Comparison of ENCODE assay signal across 8 cellular contexts in genomic region chr12:40224439-40225291, GRCh38. TPM values are rescaled to one million over a fixed set of nuclear protein-coding genes. Genes with fewer than 3 reads are reported as not detected.
A peak's percentile ranks its signal among the peaks of the same experiment; 100 is the strongest.
DNase-seq lines count a peak whose midpoint lies in the region; ATAC-seq and TF ChIP-seq lines count a peak whose summit lies in the region.

Gene LRRK2, plus strand, starts transcription at chr12:40224997. Its CDS starts 135 bp downstream, at chr12:40225132.

- H3K36me3 ChIP-seq in iPS-20b (ENCODE audit: insufficient read depth, low read depth, low read length) (no peaks in the 10 kb centered on the region), skeletal muscle satellite cell (ENCODE audit: insufficient read depth, low read length) (no peaks in the 10 kb centered on the region)

- peak; percentile 43 for ATAC-seq in GM19467 (IDR thresholded peaks at IDR 0.05; ENCODE audit: unreplicated experiment)
- ATAC-seq in HG03571 (IDR thresholded peaks at IDR 0.05; ENCODE audit: unreplicated experiment): peak; percentile 42

- no peaks in the 10 kb centered on the region for H3K9me3 ChIP-seq in iPS-20b (ENCODE audit: insufficient read depth, low read depth, low read length)
- H3K9me3 ChIP-seq in skeletal muscle satellite cell (replicated peaks; ENCODE audit: low read length): no peaks in the 10 kb centered on the region

- H3K4me1 ChIP-seq in iPS-20b (ENCODE audit: insufficient read depth, low read length) (0 out of 2 replicates have a peak, but pooled peaks cover 2% of the 10 kb centered on the region), skeletal muscle satellite cell (ENCODE audit: control insufficient read depth, insufficient read depth, low read length) (peaks cover 28% of the 10 kb centered on the region)

- H3K9ac ChIP-seq in iPS-20b (ENCODE audit: low read depth, low read length) (peak within 1 kb of the TSS; percentile 45; the same call in 1 of the 2 replicates), skeletal muscle satellite cell (ENCODE audit: low read depth, low read length) (peak within 1 kb of the TSS; percentile 92)

- H3K27ac Mint-ChIP-seq in T-helper 2 cell treated with Interferon-gamma antibody and Interleukin-4, amounts not matched to agents 5 μg/mL and 100 μg/mL, for 36 hours: no peak within 1 kb of the TSS
- H3K27ac Mint-ChIP-seq in brain: peak within 1 kb of the TSS in 4 of 5 experiments; percentile 61 to 93 (median 75)

- DNase-seq in COR-L47 (lab: John Stamatoyannopoulos, UW) (peak; percentile 57), GDM1 (lab: John Stamatoyannopoulos, UW) (no peak)
- peak; percentile 4 for DNase-seq in T-helper 2 cell treated with Interferon-gamma antibody and Interleukin-4, amounts not matched to agents 5 μg/mL and 100 μg/mL, for 36 hours (ENCODE audit: low spot score)

- H3K4me2 ChIP-seq in skeletal muscle satellite cell (ENCODE audit: low read length): peak within 1 kb of the TSS; percentile 94

- no peak within 1 kb of the TSS for H3K27ac ChIP-seq in iPS-20b (ENCODE audit: low read length)

- H3K4me3 ChIP-seq in iPS-20b (ENCODE audit: low read length) (peak within 1 kb of the TSS; percentile 70), skeletal muscle satellite cell (ENCODE audit: low read length) (peak within 1 kb of the TSS; percentile 81)

- no peaks in the 10 kb centered on the region for H3K9me3 Mint-ChIP-seq in T-helper 2 cell treated with Interferon-gamma antibody and Interleukin-4, amounts not matched to agents 5 μg/mL and 100 μg/mL, for 36 hours
- peaks cover 0 to 6% (median 3%) of the 10 kb centered on the region in 5 experiments for H3K9me3 Mint-ChIP-seq in brain

- no peaks in the 10 kb centered on the region for H3K36me3 Mint-ChIP-seq in T-helper 2 cell treated with Interferon-gamma antibody and Interleukin-4, amounts not matched to agents 5 μg/mL and 100 μg/mL, for 36 hours (ENCODE audit: low read depth)
- no peaks in the 10 kb centered on the region for H3K36me3 Mint-ChIP-seq in brain

- H3K4me3 Mint-ChIP-seq in T-helper 2 cell treated with Interferon-gamma antibody and Interleukin-4, amounts not matched to agents 5 μg/mL and 100 μg/mL, for 36 hours: peak within 1 kb of the TSS; percentile 62
- H3K4me3 Mint-ChIP-seq in brain: peak within 1 kb of the TSS; percentile 75 to 88 (median 83)

- H3K27me3 ChIP-seq in iPS-20b (ENCODE audit: insufficient read depth, low read length) (peaks cover 43% of the 10 kb centered on the region), skeletal muscle satellite cell (ENCODE audit: control insufficient read depth, insufficient read depth, low read length) (no peaks in the 10 kb centered on the region)

- H3K4me1 Mint-ChIP-seq in T-helper 2 cell treated with Interferon-gamma antibody and Interleukin-4, amounts not matched to agents 5 μg/mL and 100 μg/mL, for 36 hours (ENCODE audit: low read depth): peaks cover 7% of the 10 kb centered on the region
- H3K4me1 Mint-ChIP-seq in brain: peaks cover 11% of the 10 kb centered on the region

- peaks cover 55% of the 10 kb centered on the region for H3K27me3 Mint-ChIP-seq in T-helper 2 cell treated with Interferon-gamma antibody and Interleukin-4, amounts not matched to agents 5 μg/mL and 100 μg/mL, for 36 hours (ENCODE audit: low read depth)
- H3K27me3 Mint-ChIP-seq in brain: peaks cover 23% of the 10 kb centered on the region

- TF ChIP-seq CTCF in brain (conservative IDR thresholded peaks at IDR 0.05): no peak

RNA-seq across cellular contexts. Expression of gene LRRK2, which starts in this region (rescaled TPM):
- polyA plus RNA-seq in brain (ENCODE audit: insufficient read depth, low read depth, low replicate concordance): 0.76 TPM
- 1.7 and 4.8 TPM in 2 replicates for total RNA-seq in skeletal muscle satellite cell (2012; rRNA removed)
